13 cellular contexts compared by ENCODE assay signal in genomic region chr11:65456418-65456817, GRCh38. TPM values are rescaled to one million over a fixed set of nuclear protein-coding genes. Genes with fewer than 3 reads are reported as not detected.
DNase-seq lines count a peak whose midpoint lies in the region; ATAC-seq and TF ChIP-seq lines count a peak whose summit lies in the region.
"Had no signal": no experiment of that assay in that cellular context is flagged by ENCODE, and none has a peak within 500 bp of the region (broad histone marks: within the 10 kb centered on the region; RNA-seq: fewer than 3 reads in every experiment).

No MANE protein-coding gene starts in this region.

- peak overlapping the region in 8 of 11 experiments; percentile 24 to 97 (median 92); a peak in 12 of 22 replicates for H3K4me2 ChIP-seq in BLaER1 treated with 17β-estradiol and CSF1 and Interleukin-3, amounts not matched to agents 10 nM and 100 nM

- no peaks in the 10 kb centered on the region for H3K9me3 Mint-ChIP-seq in activated T-helper 17 cell treated with anti-CD3 and anti-CD28 coated beads, Interleukin-2, amount 50 U/mL, for 72 hours
- no peaks in the 10 kb centered on the region for H3K9me3 Mint-ChIP-seq in mesothelial cell of epicardium

- H3K9me3 ChIP-seq in BLaER1 treated with 17β-estradiol and CSF1 and Interleukin-3, amounts not matched to agents 10 nM and 100 nM (replicated peaks in 1 of 11) = no peaks in the 10 kb centered on the region
- H3K9me3 ChIP-seq: esophagus squamous epithelium had no signal

- peak overlapping the region; percentile 90 for H3K4me3 Mint-ChIP-seq in activated T-helper 17 cell treated with anti-CD3 and anti-CD28 coated beads, Interleukin-2, amount 50 U/mL, for 72 hours
- peak overlapping the region; percentile 51 for H3K4me3 Mint-ChIP-seq in mesothelial cell of epicardium

- no peaks in the 10 kb centered on the region; a peak in 1 of 22 replicates for H3K36me3 ChIP-seq in BLaER1 treated with 17β-estradiol and CSF1 and Interleukin-3, amounts not matched to agents 10 nM and 100 nM
- H3K36me3 ChIP-seq in GM06990 (ENCODE audit: control insufficient read depth, insufficient read depth, low read length) = no peaks in the 10 kb centered on the region; the same call in 1 of the 2 replicates
- H3K36me3 ChIP-seq: esophagus squamous epithelium had no signal

- H4K20me1 ChIP-seq in BLaER1 treated with 17β-estradiol and CSF1 and Interleukin-3, amounts not matched to agents 10 nM and 100 nM = no peaks in the 10 kb centered on the region

- DNase-seq in GM06990 (ENCODE audit: extremely low read depth, insufficient read length) (peak; percentile 25), mesothelial cell of epicardium (ENCODE audit: low spot score in 2 of 2, unreplicated experiment in 2 of 2) (no peak), putamen (ENCODE audit: low spot score) (no peak), Right ventricle myocardium inferior (ENCODE audit: missing footprints) (no peak)
- DNase-seq in stimulated activated CD4-positive, alpha-beta T cell treated with anti-CD3 and anti-CD28 coated beads, Interleukin-15, amount 100 ng/mL, for 24 hours = no peak
- DNase-seq: DMS153, esophagus squamous epithelium, NCI-H1417 treated with DMSO at 0.1 percent for 48 hours, NCI-H774, small intestine had no signal

- H3K36me3 Mint-ChIP-seq in activated T-helper 17 cell treated with anti-CD3 and anti-CD28 coated beads, Interleukin-2, amount 50 U/mL, for 72 hours (ENCODE audit: low read depth) = peaks cover 30% of the 10 kb centered on the region
- no peaks in the 10 kb centered on the region for H3K36me3 Mint-ChIP-seq in mesothelial cell of epicardium

- peak overlapping the region; percentile 94 for H3K27ac Mint-ChIP-seq in activated T-helper 17 cell treated with anti-CD3 and anti-CD28 coated beads, Interleukin-2, amount 50 U/mL, for 72 hours
- H3K27ac Mint-ChIP-seq in mesothelial cell of epicardium = no peak overlapping the region

- H3K4me1 ChIP-seq in BLaER1 treated with 17β-estradiol and CSF1 and Interleukin-3, amounts not matched to agents 10 nM and 100 nM = peaks cover 24 to 57% (median 37%) of the 10 kb centered on the region in 10 experiments

- no peak overlapping the region for H3K27ac ChIP-seq in BLaER1 treated with 17β-estradiol and CSF1 and Interleukin-3, amounts not matched to agents 10 nM and 100 nM
- H3K27ac ChIP-seq: esophagus squamous epithelium had no signal

- H3K27me3 Mint-ChIP-seq in activated T-helper 17 cell treated with anti-CD3 and anti-CD28 coated beads, Interleukin-2, amount 50 U/mL, for 72 hours = no peaks in the 10 kb centered on the region
- no peaks in the 10 kb centered on the region for H3K27me3 Mint-ChIP-seq in mesothelial cell of epicardium (ENCODE audit: low read depth)

- H3K4me1 Mint-ChIP-seq in activated T-helper 17 cell treated with anti-CD3 and anti-CD28 coated beads, Interleukin-2, amount 50 U/mL, for 72 hours = peaks cover 28% of the 10 kb centered on the region
- H3K4me1 Mint-ChIP-seq in mesothelial cell of epicardium = peaks cover 23% of the 10 kb centered on the region

- ATAC-seq in activated T-helper 17 cell treated with anti-CD3 and anti-CD28 coated beads, Interleukin-2, amount 50 U/mL, for 72 hours (replicated peaks) = no peak
- ATAC-seq in HG03469 (IDR thresholded peaks at IDR 0.05; ENCODE audit: unreplicated experiment) (no peak), Right ventricle myocardium inferior (no peak)

- H3K27me3 ChIP-seq in BLaER1 treated with 17β-estradiol and CSF1 and Interleukin-3, amounts not matched to agents 10 nM and 100 nM = no peaks in the 10 kb centered on the region
- H3K27me3 ChIP-seq in GM06990 (replicated peaks; ENCODE audit: control insufficient read depth, insufficient read depth, low read length) = no peaks in the 10 kb centered on the region
- H3K27me3 ChIP-seq: esophagus squamous epithelium had no signal

- no peak overlapping the region for H3K9ac ChIP-seq in BLaER1 treated with 17β-estradiol and CSF1 and Interleukin-3, amounts not matched to agents 10 nM and 100 nM

- TF ChIP-seq CTCF in GM06990 (IDR thresholded peaks at IDR 0.05; ENCODE audit: insufficient read depth, low read length, poor library complexity, severe bottlenecking) (no peak), mesothelial cell of epicardium (IDR thresholded peaks at IDR 0.05; ENCODE audit: unreplicated experiment) (no peak)

- no peak overlapping the region for H3K4me3 ChIP-seq in BLaER1 treated with 17β-estradiol and CSF1 and Interleukin-3, amounts not matched to agents 10 nM and 100 nM
- H3K4me3 ChIP-seq in GM06990 (replicated peaks; ENCODE audit: low read depth, low read length) = peak overlapping the region; percentile 83
- H3K4me3 ChIP-seq: esophagus squamous epithelium had no signal

- intact Hi-C loops in Right ventricle myocardium inferior (cut with DNase I) = no loop called here

RNA-seq across cellular contexts. Expression of gene NEAT1, which starts 33.8 kb away (rescaled TPM):
- total RNA-seq in activated T-helper 17 cell treated with anti-CD3 and anti-CD28 coated beads, Interleukin-2, amount 50 U/mL, for 72 hours = 1,000 to 10,000 TPM in 1 of 2 donors, 100 to 1,000 TPM in 1; 823 to 2,912 TPM
- total RNA-seq in mesothelial cell of epicardium (236 to 269 TPM (median 246 TPM) in 3 replicates), Right ventricle myocardium inferior (457 TPM)

RNA-seq across cellular contexts. Expression of gene MALAT1, which starts 42.4 kb away (rescaled TPM):
- total RNA-seq in activated T-helper 17 cell treated with anti-CD3 and anti-CD28 coated beads, Interleukin-2, amount 50 U/mL, for 72 hours = over 10,000 TPM in 1 of 2 donors, 1,000 to 10,000 TPM in 1; 5,547 to 22,796 TPM
- total RNA-seq in mesothelial cell of epicardium (15,343 to 16,172 TPM (median 16,018 TPM) in 3 replicates), Right ventricle myocardium inferior (5,781 TPM)
